ENCODE assay signal across 8 cellular contexts in the genomic region with DNA sequence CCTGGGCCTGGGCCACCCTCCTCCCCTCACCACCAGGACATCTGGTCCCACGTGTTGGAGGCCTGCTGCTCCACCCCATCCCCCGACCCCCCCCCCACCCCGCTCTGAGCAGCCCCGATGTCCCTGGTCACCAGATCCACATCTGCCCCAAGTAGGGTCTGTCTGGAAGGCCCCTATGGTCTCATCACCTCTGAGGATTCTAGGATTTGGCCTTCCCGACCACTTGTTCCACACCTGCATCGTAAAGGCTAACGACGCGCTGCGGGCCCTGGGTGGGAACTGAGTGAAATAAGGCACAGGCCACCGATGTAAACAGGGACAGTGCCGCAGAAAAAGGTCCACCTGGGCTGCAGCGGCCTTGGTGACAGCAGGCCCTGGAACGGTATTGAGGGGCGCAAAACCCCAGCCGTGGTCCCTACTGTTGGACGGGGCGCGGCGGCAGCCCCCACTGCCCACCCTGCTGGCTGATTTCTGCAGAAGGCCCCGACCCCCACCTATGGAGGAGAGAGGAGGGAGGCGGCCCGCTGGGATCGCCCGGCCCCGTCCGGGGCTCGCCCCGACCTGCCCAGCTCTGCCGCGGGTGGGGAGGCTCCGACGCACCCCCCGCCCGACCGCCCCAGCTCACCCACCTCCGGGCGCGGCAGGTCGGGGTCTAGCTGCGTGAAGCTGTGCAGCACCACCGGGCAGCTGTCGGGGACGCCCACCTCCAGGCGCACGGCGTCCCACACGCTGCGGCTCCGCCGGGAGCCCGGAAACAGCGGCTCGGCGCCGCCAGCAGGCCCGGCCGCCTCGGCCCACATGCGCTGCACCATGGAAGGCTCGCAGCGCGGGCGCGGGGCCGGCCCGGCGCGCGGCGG. TPM values are rescaled to one million over a fixed set of nuclear protein-coding genes. Genes with fewer than 3 reads are reported as not detected.
DNase-seq lines count a peak whose midpoint lies in the region; ATAC-seq, FAIRE-seq and TF ChIP-seq lines count a peak whose summit lies in the region.

No MANE protein-coding gene starts in this region.

- TF ChIP-seq EP300 in Ishikawa (IDR thresholded peaks at IDR 0.05; ENCODE audit: borderline replicate concordance) (no peak), K562 (IDR thresholded peaks at IDR 0.05; ENCODE audit: low read length) (no peak), tibial nerve (IDR thresholded peaks at IDR 0.05) (no peak)

- peak; percentile 72 for DNase-seq in activated CD8-positive, alpha-beta memory T cell treated with anti-CD3 and anti-CD28 coated beads for 24 hours
- DNase-seq in activated CD8-positive, alpha-beta memory T cell treated with anti-CD3 and anti-CD28 coated beads, Interleukin-2, amount 50 U/mL, for 48 hours = no peak
- DNase-seq in K562 (ENCODE audit: extremely low read depth in 1 of 4, low spot score in 3 of 4) = peak in 2 of 4 experiments; percentile 70 to 72
- no peak for DNase-seq in right lobe of liver
- no peak for DNase-seq in tibial nerve (ENCODE audit: low spot score in 2 of 2)
- no peak for DNase-seq in islet precursor cell
- DNase-seq in COLO829 (ENCODE audit: low spot score) = no peak

- CTCF ChIA-PET in K562 (lab: Yijun Ruan, JAX; ENCODE audit: low intra/inter-chr PET ratio) = no interaction called here

- TF ChIP-seq POLR2A in K562 (conservative IDR thresholded peaks at IDR 0.05) = no peak; the same call in 1 of the 2 replicates
- peak; percentile 44 for TF ChIP-seq POLR2A in right lobe of liver (IDR thresholded peaks at IDR 0.05)
- peak; percentile 38 to 51 for TF ChIP-seq POLR2A in tibial nerve (IDR thresholded peaks at IDR 0.05)

- WGBS in K562 (ENCODE audit: insufficient coverage, low coverage, missing lambda C conversion rate) = 2% methylated on average over 39 of the region's 71 CpGs
- 7% methylated on average over 5 of the region's 71 CpGs for WGBS in right lobe of liver (ENCODE audit: insufficient coverage, low coverage, low lambda C conversion rate, missing lambda C conversion rate)
- 0% methylated on average over 30 to 41 of the region's 71 CpGs for whole genome bisulfite sequencing in tibial nerve, 2 donors

- FAIRE-seq in K562 (lab: Jason Lieb, UNC) = no peak

- peak overlapping the region; percentile 78 for H3K4me2 ChIP-seq in K562 (ENCODE audit: insufficient read depth, low read length)

- H3K27me3 ChIP-seq in K562 (ENCODE audit: control insufficient read depth in 2 of 2, insufficient read depth in 2 of 2, low read length in 2 of 2) (no peaks in the 10 kb centered on the region), right lobe of liver (no peaks in the 10 kb centered on the region), tibial nerve (no peaks in the 10 kb centered on the region)

- peak overlapping the region; percentile 69 to 94; a peak in 3 of 4 replicates for H3K9ac ChIP-seq in K562 (ENCODE audit: insufficient read depth in 1 of 2, low read depth in 2 of 2, low read length in 2 of 2)

- peaks cover 16% of the 10 kb centered on the region for H4K20me1 ChIP-seq in K562 (replicated peaks; ENCODE audit: control insufficient read depth, insufficient read depth, low read length)

- peaks cover 81% of the 10 kb centered on the region for H3K79me2 ChIP-seq in K562 (ENCODE audit: control insufficient read depth, insufficient read depth, low read length)

- TF ChIP-seq RAD21 in Ishikawa (IDR thresholded peaks at IDR 0.05; ENCODE audit: low read depth) (no peak), K562 (CRISPR knock-in tag; conservative IDR thresholded peaks at IDR 0.05 in 1 of 2, IDR thresholded peaks at IDR 0.05 in 1 of 2) (no peak)

- H3K9me3 ChIP-seq in K562 (replicated peaks; ENCODE audit: control insufficient read depth, insufficient read depth, low read depth, low read length) (no peaks in the 10 kb centered on the region), right lobe of liver (no peaks in the 10 kb centered on the region), tibial nerve (no peaks in the 10 kb centered on the region)

- POLR2A ChIA-PET in K562 (lab: Yijun Ruan, JAX) = interaction anchor here (0.6 to 2.5 kb wide), 3 partner anchors 13 to 226 kb away, joined by 3 to 8 read pairs (median 3); no protein-coding TSS in a partner anchor

- intact Hi-C loops in K562 (cut with micrococcal nuclease) (no loop called here), right lobe of liver (cut with DNase I) (no loop called here)

- peak overlapping the region; percentile 73 for H2AFZ ChIP-seq in K562 (ENCODE audit: low read depth, low read length)

- H3K36me3 ChIP-seq in K562 (ENCODE audit: control insufficient read depth, insufficient read depth, low read length) = peaks cover 14% of the 10 kb centered on the region; the same call in 2 of the 3 replicates
- no peaks in the 10 kb centered on the region for H3K36me3 ChIP-seq in right lobe of liver
- H3K36me3 ChIP-seq in tibial nerve = no peaks in the 10 kb centered on the region

- in situ Hi-C loops in K562 (cut with MboI) = no loop called here

- TF ChIP-seq CTCF in K562 (IDR thresholded peaks at IDR 0.05 in 2 of 3, conservative IDR thresholded peaks at IDR 0.05 in 1 of 3; ENCODE audit: insufficient read depth in 2 of 3, low read depth in 1 of 3, low read length in 3 of 3) (no peak), right lobe of liver (IDR thresholded peaks at IDR 0.05) (no peak), tibial nerve (IDR thresholded peaks at IDR 0.05) (peak in 1 of 5 experiments; percentile 15)

- H3K9me1 ChIP-seq in K562 (ENCODE audit: control insufficient read depth, insufficient read depth, low read length) = no peaks in the 10 kb centered on the region

- peaks cover 52 to 88% of the 10 kb centered on the region in 2 experiments for H3K4me1 ChIP-seq in K562 (replicated peaks in 1 of 2; ENCODE audit: control insufficient read depth in 2 of 2, insufficient read depth in 2 of 2, low read length in 2 of 2)
- H3K4me1 ChIP-seq in right lobe of liver = peaks cover 0 to 21% (median 3%) of the 10 kb centered on the region in 4 donors
- H3K4me1 ChIP-seq in tibial nerve = peaks cover 0 to 83% (median 70%) of the 10 kb centered on the region in 4 donors

- BruUV-seq in K562 (replicated peaks; lab: Mats Ljungman, UMichigan) = no TSS peak

- peak overlapping the region; percentile 63 for H3K4me3 ChIP-seq in K562
- H3K4me3 ChIP-seq in right lobe of liver = peak overlapping the region; percentile 65 to 86 (median 70)
- H3K4me3 ChIP-seq in tibial nerve = peak overlapping the region; percentile 75 to 92 (median 84)

- ATAC-seq in K562 (peak; percentile 7), right lobe of liver (peak in 1 of 4 donors; percentile 5)

- H3K27ac ChIP-seq in K562 (ENCODE audit: extremely low read depth, low read depth, low read length) (peak overlapping the region; percentile 74; the same call in 2 of the 3 replicates), right lobe of liver (peak overlapping the region; percentile 63 to 86 (median 72)), tibial nerve (peak overlapping the region; percentile 82 to 94 (median 90))

RNA-seq across cellular contexts. Expression of gene RALGDS, which starts 0.5 kb away (rescaled TPM):
- 62.0 and 176 TPM in 2 replicates for total RNA-seq in K562 (2011; cell fraction: chromatin; rRNA removed; ENCODE audit: low replicate concordance)
- total RNA-seq in K562 (2011; cell fraction: nucleolus; rRNA removed) = 78.8 and 97.7 TPM in 2 replicates
- 55.4 and 58.4 TPM in 2 replicates for total RNA-seq in K562 (2011; cell fraction: nucleoplasm; rRNA removed)
- 27.1 and 36.2 TPM in 2 replicates for total RNA-seq in K562 (2014; rRNA removed)
- 9.4 and 12.0 TPM in 2 replicates for total RNA-seq in K562 (2014; rRNA removed; fragmentation: Illumina TruSeq; extraction: Trizol)
- total RNA-seq in K562 (2015; rRNA removed; fragmentation: Illumina TruSeq; extraction: Trizol) = 25.8 and 25.9 TPM in 2 replicates
- 28.6 and 37.3 TPM in 2 replicates for total RNA-seq in K562 (2021)
- polyA plus RNA-seq in K562 (2011; rRNA removed) = 40.3 and 45.9 TPM in 2 replicates
- 34.7 and 62.2 TPM in 2 replicates for polyA plus RNA-seq in K562 (2011; cell fraction: cytosol; rRNA removed)
- 170 and 326 TPM in 2 replicates for polyA plus RNA-seq in K562 (2011; cell fraction: nucleus; rRNA removed)
- polyA plus RNA-seq in K562 (2012) = 26.3 and 47.2 TPM in 2 replicates
- 28.7 and 34.9 TPM in 2 replicates for polyA plus RNA-seq in K562 (2014; fragmentation: Illumina TruSeq; extraction: Trizol)
- polyA plus RNA-seq in K562 (2014; fragmentation: Nextera tagmentation; extraction: Ambion mirVana) = 1 to 10 TPM in 1 of 2 experiments, under 1 TPM in 1; 0.75 to 2.4 TPM
- 39.5 and 43.3 TPM in 2 replicates for polyA plus RNA-seq in K562 (2014; rRNA removed)
- polyA minus RNA-seq in K562 (2011; rRNA and poly(A)+ RNA removed) = 12.0 and 17.4 TPM in 2 replicates
- polyA minus RNA-seq in K562 (2011; cell fraction: cytosol; rRNA and poly(A)+ RNA removed) = 13.6 and 18.5 TPM in 2 replicates
- 30.2 and 36.5 TPM in 2 replicates for polyA minus RNA-seq in K562 (2011; cell fraction: nucleus; rRNA and poly(A)+ RNA removed)
- 10 to 100 TPM in 1 of 6 experiments, 1 to 10 TPM in 5; 4.3 to 19.8 (median 5.7) TPM for total RNA-seq in right lobe of liver
- 10 to 100 TPM; 34.5 to 60.0 (median 48.7) TPM for total RNA-seq in tibial nerve

RNA-seq across cellular contexts. Expression of gene GBGT1, which starts 43.1 kb away (rescaled TPM):
- total RNA-seq in K562 (2011; cell fraction: chromatin; rRNA removed; ENCODE audit: low replicate concordance) = 36.0 and 113 TPM in 2 replicates
- 65.4 and 76.9 TPM in 2 replicates for total RNA-seq in K562 (2011; cell fraction: nucleolus; rRNA removed)
- 49.2 and 52.3 TPM in 2 replicates for total RNA-seq in K562 (2011; cell fraction: nucleoplasm; rRNA removed)
- total RNA-seq in K562 (2014; rRNA removed) = 20.7 and 23.6 TPM in 2 replicates
- total RNA-seq in K562 (2014; rRNA removed; fragmentation: Illumina TruSeq; extraction: Trizol) = 6.3 and 9.4 TPM in 2 replicates
- total RNA-seq in K562 (2015; rRNA removed; fragmentation: Illumina TruSeq; extraction: Trizol) = 13.7 and 15.3 TPM in 2 replicates
- 24.6 and 25.8 TPM in 2 replicates for total RNA-seq in K562 (2021)
- 10.1 and 20.2 TPM in 2 replicates for polyA plus RNA-seq in K562 (2011; rRNA removed)
- polyA plus RNA-seq in K562 (2011; cell fraction: cytosol; rRNA removed) = 19.0 and 25.7 TPM in 2 replicates
- 44.6 and 60.7 TPM in 2 replicates for polyA plus RNA-seq in K562 (2011; cell fraction: nucleus; rRNA removed)
- polyA plus RNA-seq in K562 (2012) = 11.5 and 21.9 TPM in 2 replicates
- 17.8 and 18.8 TPM in 2 replicates for polyA plus RNA-seq in K562 (2014; fragmentation: Illumina TruSeq; extraction: Trizol)
- polyA plus RNA-seq in K562 (2014; fragmentation: Nextera tagmentation; extraction: Ambion mirVana) = 1 to 10 TPM in 1 of 2 experiments, under 1 TPM in 1; 0.55 to 1.6 TPM
- 16.1 and 20.6 TPM in 2 replicates for polyA plus RNA-seq in K562 (2014; rRNA removed)
- polyA minus RNA-seq in K562 (2011; rRNA and poly(A)+ RNA removed) = 12.7 and 14.4 TPM in 2 replicates
- polyA minus RNA-seq in K562 (2011; cell fraction: cytosol; rRNA and poly(A)+ RNA removed) = 12.8 and 20.2 TPM in 2 replicates
- 24.2 and 31.3 TPM in 2 replicates for polyA minus RNA-seq in K562 (2011; cell fraction: nucleus; rRNA and poly(A)+ RNA removed)
- total RNA-seq in right lobe of liver = 1 to 10 TPM in 5 of 6 experiments, under 1 TPM in 1; 0.68 to 3.7 (median 1.9) TPM
- total RNA-seq in tibial nerve = 10 to 100 TPM; 15.3 to 63.3 (median 36.8) TPM

RNA-seq across cellular contexts. Expression of gene CEL, which starts 58.8 kb away (rescaled TPM):
- total RNA-seq in K562 (2011; cell fraction: chromatin; rRNA removed; ENCODE audit: low replicate concordance) = 2.0 and 6.1 TPM in 2 replicates
- 2.8 and 3.8 TPM in 2 replicates for total RNA-seq in K562 (2011; cell fraction: nucleolus; rRNA removed)
- total RNA-seq in K562 (2011; cell fraction: nucleoplasm; rRNA removed) = 2.3 TPM in 2 replicates
- 0.09 and 0.45 TPM in 2 replicates for total RNA-seq in K562 (2014; rRNA removed)
- total RNA-seq in K562 (2014; rRNA removed; fragmentation: Illumina TruSeq; extraction: Trizol) = 0.15 and 0.16 TPM in 2 replicates
- total RNA-seq in K562 (2015; rRNA removed; fragmentation: Illumina TruSeq; extraction: Trizol) = 0.51 and 0.53 TPM in 2 replicates
- total RNA-seq in K562 (2021) = 3.0 and 4.0 TPM in 2 replicates
- polyA plus RNA-seq in K562 (2011; rRNA removed) = 0.46 and 0.65 TPM in 2 replicates
- polyA plus RNA-seq in K562 (2011; cell fraction: cytosol; rRNA removed) = 0.32 and 0.43 TPM in 2 replicates
- 2.8 and 6.2 TPM in 2 replicates for polyA plus RNA-seq in K562 (2011; cell fraction: nucleus; rRNA removed)
- polyA plus RNA-seq in K562 (2012) = 0.77 and 2.3 TPM in 2 replicates
- 0.62 and 0.91 TPM in 2 replicates for polyA plus RNA-seq in K562 (2014; fragmentation: Illumina TruSeq; extraction: Trizol)
- polyA plus RNA-seq in K562 (2014; fragmentation: Nextera tagmentation; extraction: Ambion mirVana) = not detected
- 0.57 and 0.77 TPM in 2 replicates for polyA plus RNA-seq in K562 (2014; rRNA removed)
- polyA minus RNA-seq in K562 (2011; rRNA and poly(A)+ RNA removed) = 0.14 and 0.21 TPM in 2 replicates
- polyA minus RNA-seq in K562 (2011; cell fraction: cytosol; rRNA and poly(A)+ RNA removed) = not detected in 2 replicates
- polyA minus RNA-seq in K562 (2011; cell fraction: nucleus; rRNA and poly(A)+ RNA removed) = 0.54 and 0.89 TPM in 2 replicates
- total RNA-seq in right lobe of liver = under 1 TPM in 4 of 6 experiments, not detected in 2; 0.19 to 0.35 (median 0.26) TPM
- 10 to 100 TPM in 1 of 4 donors, 1 to 10 TPM in 3; 1.7 to 10.5 (median 2.6) TPM for total RNA-seq in tibial nerve
